In genomic region chr5:25448190-25448621, GRCh38 we compare ENCODE assay signal across 17 cellular contexts.
DNase-seq lines count a peak whose midpoint lies in the region; ATAC-seq and TF ChIP-seq lines count a peak whose summit lies in the region.
"Had no signal": no experiment of that assay in that cellular context is flagged by ENCODE, and none has a peak within 500 bp of the region (broad histone marks: within the 10 kb centered on the region; RNA-seq: fewer than 3 reads in every experiment).

No MANE protein-coding gene starts in this region.

- intact Hi-C loops in Right ventricle myocardium inferior (cut with DNase I): no loop called here

- peak in 1 of 2 donors; percentile 36 for DNase-seq in cardiac muscle cell (ENCODE audit: low read depth in 1 of 2, low spot score in 1 of 2)
- no peak for DNase-seq in Right ventricle myocardium inferior (ENCODE audit: missing footprints)
- DNase-seq in endothelial cell (ENCODE audit: low spot score): no peak
- no peak for DNase-seq in middle frontal gyrus (ENCODE audit: extremely low spot score, low spot score)
- no peak for DNase-seq in HFFc6
- no peak for DNase-seq in iPS-NIHi11 (ENCODE audit: low spot score)
- DNase-seq: activated CD4-positive, alpha-beta T cell treated with anti-CD3 and anti-CD28 coated beads, Interleukin-2, amount 50 U/mL, for 48 hours; activated naive CD4-positive, alpha-beta T cell treated with Interleukin-2 at 50 U/mL for 16 hours; anterior cingulate cortex; hypothalamus; naive B cell; T-helper 1 cell had no signal

- H3K4me3 Mint-ChIP-seq in endothelial cell (ENCODE audit: unreplicated experiment) (peak overlapping the region; percentile 69), HFFc6 (no peak overlapping the region)
- H3K4me3 Mint-ChIP-seq: naive B cell had no signal

- H3K27ac Mint-ChIP-seq in endothelial cell (ENCODE audit: unreplicated experiment): peak overlapping the region; percentile 89
- H3K27ac Mint-ChIP-seq in HFFc6: no peak overlapping the region
- H3K27ac Mint-ChIP-seq: naive B cell had no signal

- WGBS in mesodermal cell (ENCODE audit: insufficient coverage in 2 of 2), 2 experiments: 8% methylated on average over 4 of the region's 6 CpGs; no CpG with 5 or more reads in 1 of the 2 experiments

- H3K4me1 ChIP-seq in cardiac muscle cell (ENCODE audit: low read depth) (peaks cover 12% of the 10 kb centered on the region), mesodermal cell (ENCODE audit: control insufficient read depth, insufficient read depth, low read length, poor library complexity, severe bottlenecking) (peaks cover 9% of the 10 kb centered on the region)
- H3K4me1 ChIP-seq: A549, BLaER1 had no signal

- H3K9me3 Mint-ChIP-seq in endothelial cell (ENCODE audit: unreplicated experiment) (no peaks in the 10 kb centered on the region), HFFc6 (peaks cover 28% of the 10 kb centered on the region)

- no peaks in the 10 kb centered on the region for H3K9me3 ChIP-seq in cardiac muscle cell (ENCODE audit: low read depth)
- no peaks in the 10 kb centered on the region for H3K9me3 ChIP-seq in mesodermal cell (ENCODE audit: control insufficient read depth, low read length)
- H3K9me3 ChIP-seq: A549, BLaER1 had no signal

- H3K4me3 ChIP-seq in cardiac muscle cell (no peak overlapping the region), mesodermal cell (ENCODE audit: extremely low read depth, insufficient read depth, low read length, poor library complexity, severe bottlenecking) (no peak overlapping the region)
- H3K4me3 ChIP-seq: A549, BLaER1 had no signal

- H3K4me1 Mint-ChIP-seq in endothelial cell (ENCODE audit: unreplicated experiment): peaks cover 24% of the 10 kb centered on the region
- no peaks in the 10 kb centered on the region for H3K4me1 Mint-ChIP-seq in HFFc6 (ENCODE audit: low read depth)
- H3K4me1 Mint-ChIP-seq: naive B cell had no signal

- H3K27ac ChIP-seq in cardiac muscle cell (peak overlapping the region; percentile 65), mesodermal cell (ENCODE audit: low read depth, low read length, severe bottlenecking) (peak overlapping the region; percentile 96)
- H3K27ac ChIP-seq: A549, BLaER1, VCaP had no signal

- no peak for TF ChIP-seq CTCF in cardiac muscle cell (IDR thresholded peaks at IDR 0.05; ENCODE audit: low read depth, low read length)
- TF ChIP-seq CTCF in endothelial cell (IDR thresholded peaks at IDR 0.05; ENCODE audit: unreplicated experiment): no peak
- no peak for TF ChIP-seq CTCF in HFFc6 (IDR thresholded peaks at IDR 0.05)

- H3K27me3 Mint-ChIP-seq in endothelial cell (ENCODE audit: unreplicated experiment) (peaks cover 4% of the 10 kb centered on the region), HFFc6 (ENCODE audit: insufficient read depth) (peaks cover 2% of the 10 kb centered on the region; the same call in 1 of the 2 replicates)
- H3K27me3 Mint-ChIP-seq: naive B cell had no signal

- ATAC-seq in Right ventricle myocardium inferior (no peak), HG03139 (IDR thresholded peaks at IDR 0.05; ENCODE audit: unreplicated experiment) (no peak)
- ATAC-seq: A549 had no signal

- H3K36me3 ChIP-seq in cardiac muscle cell (no peaks in the 10 kb centered on the region), mesodermal cell (ENCODE audit: control insufficient read depth, insufficient read depth, low read length) (no peaks in the 10 kb centered on the region)
- H3K36me3 ChIP-seq: BLaER1 had no signal

- H3K27me3 ChIP-seq in cardiac muscle cell: no peaks in the 10 kb centered on the region
- H3K27me3 ChIP-seq: BLaER1 had no signal

- no peaks in the 10 kb centered on the region for H3K36me3 Mint-ChIP-seq in endothelial cell (ENCODE audit: low read depth, unreplicated experiment)
- H3K36me3 Mint-ChIP-seq in HFFc6 (ENCODE audit: low read depth): no peaks in the 10 kb centered on the region
- H3K36me3 Mint-ChIP-seq: naive B cell had no signal
